Comparison of ENCODE assay signal across 8 cellular contexts in genomic region chr1:174998569-174999215, GRCh38. TPM values are rescaled to one million over a fixed set of nuclear protein-coding genes. Genes with fewer than 3 reads are reported as not detected.
DNase-seq lines count a peak whose midpoint lies in the region; ATAC-seq and TF ChIP-seq lines count a peak whose summit lies in the region.

No MANE protein-coding gene starts in this region.

- H2AK5ac ChIP-seq in IMR-90 (ENCODE audit: low read depth, low read length): peak overlapping the region; percentile 81

- H3K4ac ChIP-seq in IMR-90 (ENCODE audit: low read depth, low read length): peak overlapping the region; percentile 99

- POLR2A ChIA-PET in IMR-90 (lab: Charles Lee; ENCODE audit: unreplicated experiment): interaction anchor here (0.5 to 2.3 kb wide), 3 partner anchors 12 to 359 kb away, joined by 3 to 9 read pairs (median 7); partner anchors contain the start of gene MRPS14

- peak overlapping the region; percentile 93 for H3K56ac ChIP-seq in IMR-90 (ENCODE audit: extremely low read depth, insufficient read depth, low read length)

- no peaks in the 10 kb centered on the region for H3K9me1 ChIP-seq in IMR-90 (ENCODE audit: insufficient read depth, low read length)

- no peaks in the 10 kb centered on the region for H3K27me3 ChIP-seq in IMR-90 (ENCODE audit: control insufficient read depth, insufficient read depth, low read length)
- no peaks in the 10 kb centered on the region for H3K27me3 ChIP-seq in heart right ventricle

- peak overlapping the region; percentile 79 for H2BK120ac ChIP-seq in IMR-90 (ENCODE audit: low read depth, low read length)

- no peak for DNase-seq in AG09309 (ENCODE audit: low read depth)
- DNase-seq in IMR-90: peak; percentile 36
- DNase-seq in NOMO-1 treated with DMSO at 0.1 percent for 48 hours (lab: John Stamatoyannopoulos, UW; ENCODE audit: unreplicated experiment): peak; percentile 76
- peak; percentile 33 for DNase-seq in activated naive CD4-positive, alpha-beta T cell treated with anti-CD3 and anti-CD28 coated beads, Interleukin-2, amount 50 U/mL, for 16 hours
- peak in 1 of 2 donors; percentile 41 for DNase-seq in heart right ventricle
- peak; percentile 69 for DNase-seq in putamen (ENCODE audit: low spot score)

- no peaks in the 10 kb centered on the region for H4K20me1 ChIP-seq in IMR-90 (ENCODE audit: insufficient read depth, low read length)

- TF ChIP-seq POLR2A in IMR-90 (IDR thresholded peaks at IDR 0.05; ENCODE audit: low read depth, low read length): no peak

- peak overlapping the region; percentile 21; the same call in 2 of the 3 replicates for H2BK15ac ChIP-seq in IMR-90 (ENCODE audit: low read depth, low read length)

- H2AK9ac ChIP-seq in IMR-90 (replicated peaks; ENCODE audit: low read depth, low read length, poor library complexity): peak overlapping the region; percentile 98

- no peaks in the 10 kb centered on the region for H3K36me3 ChIP-seq in IMR-90 (ENCODE audit: control insufficient read depth, insufficient read depth, low read length)
- H3K36me3 ChIP-seq in heart right ventricle: peaks cover 0 to 6% (median 0%) of the 10 kb centered on the region in 9 donors

- 21% methylated on average over 5 of the region's 19 CpGs; no CpG with 5 or more reads in 1 of the 2 experiments for WGBS in IMR-90 (ENCODE audit: extremely low coverage in 2 of 2, insufficient read length in 1 of 2), 2 experiments
- 12 to 13% methylated on average over 19 of the region's 19 CpGs for WGBS in heart right ventricle, 2 donors

- CTCF ChIA-PET in IMR-90 (lab: Yijun Ruan, JAX): interaction anchor here (0.7 to 1.1 kb wide), 4 partner anchors 11 to 208 kb away, joined by 3 to 5 read pairs (median 3); no protein-coding TSS in a partner anchor

- in situ Hi-C loops in IMR-90 (cut with MboI; ENCODE audit: low sequenced_read_pairs): loop anchor here (25.0 kb wide), 1 partner anchor 736 kb away; no protein-coding TSS in a partner anchor

- 0 out of 2 replicates have a peak overlapping the region, but pooled peaks have one; percentile 8 for H2BK20ac ChIP-seq in IMR-90 (ENCODE audit: low read depth, low read length)

- H4K5ac ChIP-seq in IMR-90 (ENCODE audit: low read depth, low read length): peak overlapping the region; percentile 99

- H3K18ac ChIP-seq in IMR-90 (ENCODE audit: low read depth, low read length): peak overlapping the region; percentile 92

- peak overlapping the region; percentile 95 for H4K91ac ChIP-seq in IMR-90 (ENCODE audit: insufficient read depth, low read depth, low read length)

- H2BK5ac ChIP-seq in IMR-90 (ENCODE audit: low read depth, low read length, poor library complexity, severe bottlenecking): peak overlapping the region; percentile 94

- ATAC-seq in GM18498 (IDR thresholded peaks at IDR 0.05; ENCODE audit: unreplicated experiment) (peak; percentile 2), IMR-90 (ENCODE audit: low read depth) (no peak), heart right ventricle (peak in 4 of 8 donors; percentile 0 to 29 (median 4)), GM21447 (IDR thresholded peaks at IDR 0.05; ENCODE audit: unreplicated experiment) (no peak)

- peak overlapping the region; percentile 89 for H3K9ac ChIP-seq in IMR-90 (ENCODE audit: low read depth, low read length)

- TF ChIP-seq CTCF in AG09309 (IDR thresholded peaks at IDR 0.05; ENCODE audit: control insufficient read depth, insufficient read depth, low read depth, low read length, missing control alignments) (peak; percentile 71), IMR-90 (conservative IDR thresholded peaks at IDR 0.05; ENCODE audit: low read depth, low read length) (peak; percentile 62), heart right ventricle (IDR thresholded peaks at IDR 0.05) (peak; percentile 47 to 83 (median 73))

- H3K4me1 ChIP-seq in IMR-90 (ENCODE audit: control insufficient read depth, insufficient read depth, low read length) (peaks cover 2% of the 10 kb centered on the region; the same call in 1 of the 2 replicates), heart right ventricle (peaks cover 0 to 56% (median 18%) of the 10 kb centered on the region in 9 donors)

- H3K27ac ChIP-seq in IMR-90 (ENCODE audit: insufficient read depth, low read length) (peak overlapping the region; percentile 91), heart right ventricle (peak overlapping the region; percentile 83 to 100 (median 96))

- H2AFZ ChIP-seq in IMR-90 (replicated peaks; ENCODE audit: low read length, poor library complexity): peak overlapping the region; percentile 99

- peaks cover 8 to 20% of the 10 kb centered on the region in 2 experiments; a peak in 3 of 4 replicates for H3K79me1 ChIP-seq in IMR-90 (ENCODE audit: low read depth in 1 of 2, low read length in 2 of 2)

- dilution Hi-C loops in IMR-90 (cut with HindIII; ENCODE audit: low sequenced_read_pairs, unreplicated experiment): no loop called here

- TF ChIP-seq RAD21 in IMR-90 (IDR thresholded peaks at IDR 0.05; ENCODE audit: low read length): peak; percentile 39; the same call in 1 of the 2 replicates

- peak overlapping the region; percentile 100 for H3K14ac ChIP-seq in IMR-90 (replicated peaks; ENCODE audit: low read depth, low read length)

- H4K8ac ChIP-seq in IMR-90 (ENCODE audit: low read depth in 2 of 2, low read length in 2 of 2): peak overlapping the region; percentile 53 to 100

- peak overlapping the region; percentile 98 for H3K23ac ChIP-seq in IMR-90 (ENCODE audit: low read depth, low read length)

- H3K4me3 ChIP-seq in AG09309 (ENCODE audit: control insufficient read depth, low read depth, low read length) (peak overlapping the region; percentile 56), IMR-90 (ENCODE audit: insufficient read depth, low read depth, low read length) (peak overlapping the region; percentile 61), heart right ventricle (peak overlapping the region; percentile 41 to 90 (median 80))

- H3K9me3 ChIP-seq in IMR-90 (ENCODE audit: control insufficient read depth, insufficient read depth, low read length): no peaks in the 10 kb centered on the region
- no peaks in the 10 kb centered on the region for H3K9me3 ChIP-seq in heart right ventricle

- H3K4me2 ChIP-seq in IMR-90 (ENCODE audit: low read depth, low read length): peak overlapping the region; percentile 87

- intact Hi-C loops in IMR-90 (cut with micrococcal nuclease) (loop anchor here (1.0 to 5.0 kb wide), 2 partner anchors 201 to 228 kb away; no protein-coding TSS in a partner anchor), heart right ventricle (cut with DNase I) (loop anchor here in 2 of 10 donors (5.0 kb wide), 2 partner anchors 226 to 976 kb away; partner anchors contain the start of gene RC3H1 (in 1 of the 2))

- no TSS peak for BruUV-seq in IMR-90 (replicated peaks; lab: Mats Ljungman, UMichigan)

TF ChIP-seq in IMR-90, 13 proteins besides CTCF, POLR2A, EP300 and RAD21:
- TF ChIP-seq RCOR1 (IDR thresholded peaks at IDR 0.05; ENCODE audit: insufficient replicate concordance, low read length): no peak
- TF ChIP-seq FOS (IDR thresholded peaks at IDR 0.05; ENCODE audit: low read depth, low read length): no peak
- no peak for TF ChIP-seq MAFK (IDR thresholded peaks at IDR 0.05; ENCODE audit: low read depth, low read length)
- TF ChIP-seq ELK1 (IDR thresholded peaks at IDR 0.05; ENCODE audit: borderline replicate concordance, low read depth, low read length): no peak
- peak; percentile 45 for TF ChIP-seq SMC3 (IDR thresholded peaks at IDR 0.05; ENCODE audit: low read depth, low read length)
- no peak for TF ChIP-seq MAZ (IDR thresholded peaks at IDR 0.05; ENCODE audit: borderline replicate concordance, low read depth, low read length)
- 0 out of 2 replicates have a peak, but pooled peaks have one; percentile 10 for TF ChIP-seq CHD1 (IDR thresholded peaks at IDR 0.05; ENCODE audit: low read depth, low read length)

RNA-seq across cellular contexts. Expression of gene CACYBP, which starts 1.1 kb away (rescaled TPM):
- total RNA-seq in IMR-90 (2012; rRNA removed): 61.8 and 159 TPM in 2 replicates
- 53.1 and 62.8 TPM in 2 replicates for polyA plus RNA-seq in IMR-90 (2012; rRNA removed)
- 31.4 and 56.6 TPM in 2 replicates for polyA plus RNA-seq in IMR-90 (2012; cell fraction: cytosol; rRNA removed)
- 7.1 and 14.7 TPM in 2 replicates for polyA plus RNA-seq in IMR-90 (2012; cell fraction: nucleus; rRNA removed; ENCODE audit: low replicate concordance)
- 10 to 100 TPM; 43.9 to 88.3 (median 53.1) TPM for total RNA-seq in heart right ventricle
- 100 to 1,000 TPM in 1 of 2 donors, 10 to 100 TPM in 1; 20.2 to 106 TPM for polyA plus RNA-seq in heart right ventricle

RNA-seq across cellular contexts. Expression of gene MRPS14, which starts 24.5 kb away (rescaled TPM):
- total RNA-seq in IMR-90 (2012; rRNA removed) (22.0 and 24.4 TPM in 2 replicates), heart right ventricle (10 to 100 TPM; 20.2 to 31.5 (median 25.7) TPM)
- polyA plus RNA-seq in IMR-90 (2012; rRNA removed) (21.2 and 23.1 TPM in 2 replicates), heart right ventricle (10 to 100 TPM in 1 of 2 donors, 1 to 10 TPM in 1; 8.9 to 26.8 TPM)
- polyA plus RNA-seq in IMR-90 (2012; cell fraction: cytosol; rRNA removed): 7.8 and 17.5 TPM in 2 replicates
- polyA plus RNA-seq in IMR-90 (2012; cell fraction: nucleus; rRNA removed; ENCODE audit: low replicate concordance): 4.2 and 19.6 TPM in 2 replicates
